ENCODE assay signal across 8 cellular contexts in the genomic region with DNA sequence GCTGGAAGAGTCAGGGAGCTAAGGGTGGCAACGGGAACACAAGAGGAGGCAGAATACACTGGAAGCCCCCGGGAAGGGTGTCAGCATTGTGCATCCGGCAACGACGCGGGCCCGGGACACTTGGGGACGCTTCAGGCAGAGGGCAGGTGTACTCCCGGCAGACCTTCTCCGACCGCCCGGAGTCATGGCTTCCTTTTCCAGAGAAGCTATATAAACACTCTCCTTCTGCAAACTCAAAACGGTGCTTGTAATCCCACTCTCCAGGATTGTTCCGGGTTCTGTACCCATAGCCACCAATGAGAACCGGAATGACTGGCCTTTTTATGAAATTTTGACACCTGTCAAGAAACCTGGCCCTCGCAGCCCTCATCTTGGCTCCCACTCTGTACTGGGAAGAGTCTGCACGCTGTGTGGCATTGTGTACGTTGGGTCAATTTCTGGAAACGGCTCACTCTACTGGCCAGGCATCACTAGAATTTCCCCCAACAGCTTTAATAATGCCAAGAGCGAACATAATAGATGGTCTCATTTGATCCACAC. TPM values are rescaled to one million over a fixed set of nuclear protein-coding genes. Genes with fewer than 3 reads are reported as not detected.
DNase-seq lines count a peak whose midpoint lies in the region; ATAC-seq and TF ChIP-seq lines count a peak whose summit lies in the region.

No MANE protein-coding gene starts in this region.

- H3K4me1 Mint-ChIP-seq in stimulated activated naive CD8-positive, alpha-beta T cell treated with anti-CD3 and anti-CD28 coated beads, Interleukin-15, Interleukin-2, amounts not matched to agents 100 ng/mL and 50 ng/mL, for 24 hours (ENCODE audit: low read depth) = peaks cover 18% of the 10 kb centered on the region
- H3K4me1 Mint-ChIP-seq in MCF 10A (ENCODE audit: insufficient read depth, unreplicated experiment) (peaks cover 20% of the 10 kb centered on the region), memory B cell (peaks cover 4% of the 10 kb centered on the region)

- H3K9me3 Mint-ChIP-seq in stimulated activated naive CD8-positive, alpha-beta T cell treated with anti-CD3 and anti-CD28 coated beads, Interleukin-15, Interleukin-2, amounts not matched to agents 100 ng/mL and 50 ng/mL, for 24 hours = peaks cover 18% of the 10 kb centered on the region
- H3K9me3 Mint-ChIP-seq in MCF 10A (ENCODE audit: unreplicated experiment) (no peaks in the 10 kb centered on the region), memory B cell (peaks cover 14% of the 10 kb centered on the region)

- H3K36me3 Mint-ChIP-seq in stimulated activated naive CD8-positive, alpha-beta T cell treated with anti-CD3 and anti-CD28 coated beads, Interleukin-15, Interleukin-2, amounts not matched to agents 100 ng/mL and 50 ng/mL, for 24 hours (ENCODE audit: low read depth) = peaks cover 9% of the 10 kb centered on the region
- peaks cover 8% of the 10 kb centered on the region for H3K36me3 Mint-ChIP-seq in MCF 10A (ENCODE audit: insufficient read depth, unreplicated experiment)
- H3K36me3 Mint-ChIP-seq in memory B cell = peaks cover 10% of the 10 kb centered on the region

- POLR2A ChIA-PET in MCF 10A (lab: Yijun Ruan, JAX) = interaction anchor here (0.6 to 4.8 kb wide), 27 partner anchors 10 to 518 kb away, joined by 3 to 37 read pairs (median 6); partner anchors contain the start of genes DCP2 and YTHDC2

- CTCF ChIA-PET in MCF 10A (lab: Yijun Ruan, JAX) = interaction anchor here (0.6 to 5.6 kb wide), 10 partner anchors 11 to 492 kb away, joined by 3 to 40 read pairs (median 6); partner anchors contain the start of gene YTHDC2

- intact Hi-C loops in MCF 10A (cut with micrococcal nuclease) = loop anchor here (2.0 kb wide), 1 partner anchor 16 kb away; no protein-coding TSS in a partner anchor
- intact Hi-C loops in vagina (cut with DNase I) = no loop called here

- TF ChIP-seq CTCF in MCF 10A (IDR thresholded peaks at IDR 0.05; ENCODE audit: unreplicated experiment) (no peak), vagina (IDR thresholded peaks at IDR 0.05) (no peak)

- no peaks in the 10 kb centered on the region for H3K27me3 ChIP-seq in vagina

- no peak for ATAC-seq in stimulated activated naive CD8-positive, alpha-beta T cell treated with anti-CD3 and anti-CD28 coated beads, Interleukin-15, Interleukin-2, amounts not matched to agents 100 U/mL and 50 U/mL, for 24 hours
- ATAC-seq in memory B cell (ENCODE audit: low read depth) = no peak

- peaks cover 15% of the 10 kb centered on the region for H3K4me1 ChIP-seq in vagina

- TF ChIP-seq POLR2A in vagina (IDR thresholded peaks at IDR 0.05) = no peak

- BruUV-seq in MCF 10A (replicated peaks; lab: Mats Ljungman, UMichigan) = TSS peak; percentile 73

- H3K27me3 Mint-ChIP-seq in stimulated activated naive CD8-positive, alpha-beta T cell treated with anti-CD3 and anti-CD28 coated beads, Interleukin-15, Interleukin-2, amounts not matched to agents 100 ng/mL and 50 ng/mL, for 24 hours = peaks cover 75% of the 10 kb centered on the region
- H3K27me3 Mint-ChIP-seq in MCF 10A (ENCODE audit: insufficient read depth, unreplicated experiment) = no peaks in the 10 kb centered on the region
- H3K27me3 Mint-ChIP-seq in memory B cell = peaks cover 31% of the 10 kb centered on the region

- H3K4me3 ChIP-seq in vagina = peak overlapping the region; percentile 76 to 87

- no peak overlapping the region for H3K27ac Mint-ChIP-seq in stimulated activated naive CD8-positive, alpha-beta T cell treated with anti-CD3 and anti-CD28 coated beads, Interleukin-15, Interleukin-2, amounts not matched to agents 100 ng/mL and 50 ng/mL, for 24 hours
- H3K27ac Mint-ChIP-seq in MCF 10A (ENCODE audit: low read depth, unreplicated experiment) (peak overlapping the region; percentile 82), memory B cell (no peak overlapping the region)

- peak overlapping the region; percentile 69 for H3K27ac ChIP-seq in vagina

- no peak for DNase-seq in stimulated activated naive CD8-positive, alpha-beta T cell treated with anti-CD3 and anti-CD28 coated beads, Interleukin-15, Interleukin-2, amounts not matched to agents 100 U/mL and 50 U/mL, for 24 hours
- peak; percentile 61 for DNase-seq in MCF 10A (ENCODE audit: unreplicated experiment)
- DNase-seq in memory B cell (ENCODE audit: low spot score in 2 of 2) = no peak
- DNase-seq in vagina (ENCODE audit: extremely low spot score in 2 of 2) = no peak
- DNase-seq in NCI-H1105 (lab: John Stamatoyannopoulos, UW) = no peak
- no peak for DNase-seq in retina
- no peak for DNase-seq in NCI-H1105 treated with DMSO at 0.1 percent for 48 hours (lab: John Stamatoyannopoulos, UW)

- H3K36me3 ChIP-seq in vagina = no peaks in the 10 kb centered on the region

- H3K4me3 Mint-ChIP-seq in stimulated activated naive CD8-positive, alpha-beta T cell treated with anti-CD3 and anti-CD28 coated beads, Interleukin-15, Interleukin-2, amounts not matched to agents 100 ng/mL and 50 ng/mL, for 24 hours = peak overlapping the region; percentile 75
- H3K4me3 Mint-ChIP-seq in MCF 10A (ENCODE audit: unreplicated experiment) = peak overlapping the region; percentile 90
- H3K4me3 Mint-ChIP-seq in memory B cell = peak overlapping the region; percentile 76

- no peaks in the 10 kb centered on the region for H3K9me3 ChIP-seq in vagina

RNA-seq across cellular contexts. Expression of gene MCC, which starts 0.5 kb away (rescaled TPM):
- total RNA-seq in MCF 10A (2022) (25.3 and 28.2 TPM in 2 replicates), vagina (47.9 TPM)

RNA-seq across cellular contexts. Expression of gene YTHDC2, which starts 24.8 kb away (rescaled TPM):
- total RNA-seq in MCF 10A (2022) (22.2 and 24.6 TPM in 2 replicates), vagina (31.4 TPM)

RNA-seq across cellular contexts. Expression of gene TSSK1B, which starts 53.9 kb away (rescaled TPM):
- total RNA-seq in MCF 10A (2022) = 0.35 and 0.39 TPM in 2 replicates
- 1.2 TPM for total RNA-seq in vagina
